ENCODE assay signal across 8 cellular contexts in genomic region chr11:73787051-73787642, GRCh38. TPM values are rescaled to one million over a fixed set of nuclear protein-coding genes. Genes with fewer than 3 reads are reported as not detected.
A peak's percentile ranks its signal among the peaks of the same experiment; 100 is the strongest.
DNase-seq lines count a peak whose midpoint lies in the region; ATAC-seq and TF ChIP-seq lines count a peak whose summit lies in the region.

No MANE protein-coding gene starts in this region.

- no peaks in the 10 kb centered on the region for H3K27me3 Mint-ChIP-seq in HFFc6 (ENCODE audit: insufficient read depth)
- no peaks in the 10 kb centered on the region for H3K27me3 Mint-ChIP-seq in activated CD8-positive, alpha-beta T cell treated with anti-CD3 and anti-CD28 coated beads, Interleukin-2, amount 10 ng/mL, durations not matched to agents 7 days and 5 days (ENCODE audit: low read depth)

- no peaks in the 10 kb centered on the region for H3K9me3 Mint-ChIP-seq in HFFc6
- no peaks in the 10 kb centered on the region for H3K9me3 Mint-ChIP-seq in activated CD8-positive, alpha-beta T cell treated with anti-CD3 and anti-CD28 coated beads, Interleukin-2, amount 10 ng/mL, durations not matched to agents 7 days and 5 days (ENCODE audit: insufficient read depth)

- no peak overlapping the region for H3K27ac ChIP-seq in iPS DF 6.9 (ENCODE audit: low read length)

- no peaks in the 10 kb centered on the region for H3K36me3 ChIP-seq in iPS DF 6.9 (ENCODE audit: control insufficient read depth, insufficient read depth, low read length)

- H3K27me3 ChIP-seq in iPS DF 6.9 (ENCODE audit: control insufficient read depth, insufficient read depth, low read length): no peaks in the 10 kb centered on the region

- no peak for DNase-seq in HFFc6
- DNase-seq in activated CD8-positive, alpha-beta T cell treated with anti-CD3 and anti-CD28 coated beads, Interleukin-2, amount 10 ng/mL, durations not matched to agents 7 days and 5 days: no peak
- DNase-seq in iPS DF 6.9 (ENCODE audit: low read depth, low spot score): no peak
- DNase-seq in stimulated activated CD8-positive, alpha-beta memory T cell treated with anti-CD3 and anti-CD28 coated beads, Interleukin-4, amount 100 ng/mL, for 48 hours: peak; percentile 32
- no peak for DNase-seq in HuH-7.5 (ENCODE audit: low spot score)
- DNase-seq in DMS153 treated with DMSO at 0.1 percent for 48 hours (lab: John Stamatoyannopoulos, UW; ENCODE audit: unreplicated experiment): no peak
- DNase-seq in COLO668 (lab: John Stamatoyannopoulos, UW; ENCODE audit: unreplicated experiment): no peak
- no peak for DNase-seq in cortex of kidney (lab: John Stamatoyannopoulos, UW)

- peak overlapping the region; percentile 97 for H3K27ac Mint-ChIP-seq in HFFc6
- H3K27ac Mint-ChIP-seq in activated CD8-positive, alpha-beta T cell treated with anti-CD3 and anti-CD28 coated beads, Interleukin-2, amount 10 ng/mL, durations not matched to agents 7 days and 5 days: peak overlapping the region; percentile 100

- H3K4me1 Mint-ChIP-seq in HFFc6 (ENCODE audit: low read depth): peaks cover 17% of the 10 kb centered on the region
- H3K4me1 Mint-ChIP-seq in activated CD8-positive, alpha-beta T cell treated with anti-CD3 and anti-CD28 coated beads, Interleukin-2, amount 10 ng/mL, durations not matched to agents 7 days and 5 days (ENCODE audit: low read depth): peaks cover 40% of the 10 kb centered on the region

- WGBS in iPS DF 6.9 (ENCODE audit: insufficient coverage, insufficient read length): no CpG with 5 or more reads among the region's 17 CpGs

- H3K4me1 ChIP-seq in iPS DF 6.9 (ENCODE audit: control insufficient read depth, insufficient read depth, low read length): no peaks in the 10 kb centered on the region

- peak; percentile 3 for ATAC-seq in activated CD8-positive, alpha-beta T cell treated with anti-CD3 and anti-CD28 coated beads, Interleukin-2, amount 10 ng/mL, durations not matched to agents 7 days and 5 days

- H3K9me3 ChIP-seq in iPS DF 6.9 (ENCODE audit: control insufficient read depth, insufficient read depth, low read length): no peaks in the 10 kb centered on the region

- CTCF ChIA-PET in activated CD8-positive, alpha-beta T cell treated with anti-CD3 and anti-CD28 coated beads, Interleukin-2, amount 10 ng/mL, durations not matched to agents 7 days and 5 days (lab: Charles Lee): interaction anchor here (1.1 to 1.8 kb wide), 2 partner anchors 8 to 26 kb away, joined by 5 to 10 read pairs; partner anchors contain the start of gene RAB6A

- no peaks in the 10 kb centered on the region for H3K36me3 Mint-ChIP-seq in HFFc6 (ENCODE audit: low read depth)
- peaks cover 10% of the 10 kb centered on the region for H3K36me3 Mint-ChIP-seq in activated CD8-positive, alpha-beta T cell treated with anti-CD3 and anti-CD28 coated beads, Interleukin-2, amount 10 ng/mL, durations not matched to agents 7 days and 5 days (ENCODE audit: low read depth)

- H3K4me3 ChIP-seq in iPS DF 6.9 (ENCODE audit: low read length): peak overlapping the region; percentile 98; the same call in 1 of the 2 replicates

- TF ChIP-seq CTCF in HFFc6 (IDR thresholded peaks at IDR 0.05): no peak

- POLR2A ChIA-PET in activated CD8-positive, alpha-beta T cell treated with anti-CD3 and anti-CD28 coated beads, Interleukin-2, amount 10 ng/mL, durations not matched to agents 7 days and 5 days (lab: Charles Lee): interaction anchor here (0.6 to 2.4 kb wide), 5 partner anchors 8 to 356 kb away, joined by 3 to 15 read pairs (median 5); partner anchors contain the start of gene RAB6A

- H3K4me3 Mint-ChIP-seq in HFFc6: peak overlapping the region; percentile 99
- H3K4me3 Mint-ChIP-seq in activated CD8-positive, alpha-beta T cell treated with anti-CD3 and anti-CD28 coated beads, Interleukin-2, amount 10 ng/mL, durations not matched to agents 7 days and 5 days: peak overlapping the region; percentile 100

RNA-seq across cellular contexts. Expression of gene MRPL48, which starts 0.5 kb away (rescaled TPM):
- 10 to 100 TPM; 29.3 to 39.4 (median 35.1) TPM for total RNA-seq in HFFc6 (2021; fragmentation: NEBNext Ultra II Directional; extraction: Animal tissue kit (Norgen Biotek cat#: 25700))
- total RNA-seq in activated CD8-positive, alpha-beta T cell treated with anti-CD3 and anti-CD28 coated beads, Interleukin-2, amount 10 ng/mL, durations not matched to agents 7 days and 5 days: 10 to 100 TPM; 45.1 to 46.0 TPM

RNA-seq across cellular contexts. Expression of gene RAB6A, which starts 26.3 kb away (rescaled TPM):
- 100 to 1,000 TPM in 5 of 6 experiments, 10 to 100 TPM in 1; 91.7 to 130 (median 109) TPM for total RNA-seq in HFFc6 (2021; fragmentation: NEBNext Ultra II Directional; extraction: Animal tissue kit (Norgen Biotek cat#: 25700))
- 100 to 1,000 TPM in 1 of 2 experiments, 10 to 100 TPM in 1; 97.7 to 101 TPM for total RNA-seq in activated CD8-positive, alpha-beta T cell treated with anti-CD3 and anti-CD28 coated beads, Interleukin-2, amount 10 ng/mL, durations not matched to agents 7 days and 5 days
